ENCODE assay signal across 10 cellular contexts in genomic region chr2:159093496-159093895, GRCh38.
A peak's percentile ranks its signal among the peaks of the same experiment; 100 is the strongest.
DNase-seq lines count a peak whose midpoint lies in the region; ATAC-seq and TF ChIP-seq lines count a peak whose summit lies in the region.
"Had no signal": no experiment of that assay in that cellular context is flagged by ENCODE, and none has a peak within 500 bp of the region (broad histone marks: within the 10 kb centered on the region; RNA-seq: fewer than 3 reads in every experiment).

No MANE protein-coding gene starts in this region.

- peaks cover 9% of the 10 kb centered on the region for H3K9me3 Mint-ChIP-seq in activated B cell treated with CpG ODN at 0.5 μM for 24 hours
- peaks cover 13% of the 10 kb centered on the region for H3K9me3 Mint-ChIP-seq in mesothelial cell of epicardium

- H3K4me3 ChIP-seq in left ventricle myocardium inferior, result no peak overlapping the region
- H3K4me3 ChIP-seq in aorta (ENCODE audit: low read length in 2 of 2), result no peak overlapping the region

- no peak for DNase-seq in left ventricle myocardium inferior
- DNase-seq in Right ventricle myocardium inferior (ENCODE audit: missing footprints), result no peak
- DNase-seq in activated B cell treated with CpG ODN at 0.5 μM for 24 hours, result no peak
- DNase-seq in mesothelial cell of epicardium (ENCODE audit: low spot score in 2 of 2, unreplicated experiment in 2 of 2), result no peak
- no peak for DNase-seq in aorta
- DNase-seq in NOMO-1 (lab: John Stamatoyannopoulos, UW; ENCODE audit: unreplicated experiment in 2 of 2), result no peak
- DNase-seq: amniotic stem cell; stimulated activated naive CD4-positive, alpha-beta T cell had no signal

- peaks cover 13% of the 10 kb centered on the region for H3K9me3 ChIP-seq in left ventricle myocardium inferior (replicated peaks)
- H3K9me3 ChIP-seq in aorta (ENCODE audit: control insufficient read depth, low read length), result no peaks in the 10 kb centered on the region

- H3K27ac Mint-ChIP-seq in activated B cell treated with CpG ODN at 0.5 μM for 24 hours (peak overlapping the region; percentile 9), mesothelial cell of epicardium (peak overlapping the region; percentile 91)

- intact Hi-C loops in left ventricle myocardium inferior (cut with micrococcal nuclease) (loop anchor here (10.0 kb wide), 1 partner anchor 99 kb away; no protein-coding TSS in a partner anchor), Right ventricle myocardium inferior (cut with DNase I) (no loop called here), activated B cell treated with CpG ODN at 0.5 μM for 24 hours (cut with micrococcal nuclease) (no loop called here), aorta (cut with DNase I) (loop anchor here (10.0 kb wide), 2 partner anchors 49 to 119 kb away; no protein-coding TSS in a partner anchor)

- H3K36me3 Mint-ChIP-seq in activated B cell treated with CpG ODN at 0.5 μM for 24 hours (ENCODE audit: low read depth) (no peaks in the 10 kb centered on the region), mesothelial cell of epicardium (peaks cover 21% of the 10 kb centered on the region)

- H3K27me3 ChIP-seq in left ventricle myocardium inferior (ENCODE audit: low read depth), result no peaks in the 10 kb centered on the region
- no peaks in the 10 kb centered on the region for H3K27me3 ChIP-seq in aorta (ENCODE audit: control insufficient read depth in 1 of 2, insufficient read depth in 2 of 2, low read length in 1 of 2)

- H3K36me3 ChIP-seq in left ventricle myocardium inferior (peaks cover 10% of the 10 kb centered on the region), aorta (ENCODE audit: control insufficient read depth in 1 of 2, insufficient read depth in 2 of 2, low read length in 1 of 2) (no peaks in the 10 kb centered on the region)

- H3K27me3 Mint-ChIP-seq in activated B cell treated with CpG ODN at 0.5 μM for 24 hours, result no peaks in the 10 kb centered on the region
- H3K27me3 Mint-ChIP-seq in mesothelial cell of epicardium (ENCODE audit: low read depth), result no peaks in the 10 kb centered on the region

- no peak for ATAC-seq in Right ventricle myocardium inferior
- no peak for ATAC-seq in activated B cell treated with CpG ODN at 0.5 μM for 24 hours (ENCODE audit: low read depth)
- no peak for ATAC-seq in aorta (ENCODE audit: low FRiP score)
- no peak for ATAC-seq in HG03196 (IDR thresholded peaks at IDR 0.05; ENCODE audit: unreplicated experiment)
- no peak for ATAC-seq in HG02678 (IDR thresholded peaks at IDR 0.05; ENCODE audit: unreplicated experiment)

- TF ChIP-seq CTCF in left ventricle myocardium inferior (IDR thresholded peaks at IDR 0.05; ENCODE audit: borderline replicate concordance) (no peak), activated B cell treated with CpG ODN at 0.5 μM for 24 hours (IDR thresholded peaks at IDR 0.05) (no peak), mesothelial cell of epicardium (IDR thresholded peaks at IDR 0.05; ENCODE audit: unreplicated experiment) (no peak)

- POLR2A ChIA-PET in activated B cell treated with CpG ODN at 0.5 μM for 24 hours (lab: Charles Lee), result no interaction called here

- H3K27ac ChIP-seq in left ventricle myocardium inferior (replicated peaks), result peak overlapping the region; percentile 84
- H3K27ac ChIP-seq in aorta (ENCODE audit: low read depth in 1 of 2, low read length in 2 of 2), result peak overlapping the region; percentile 68 to 87

- peaks cover 97% of the 10 kb centered on the region for H3K4me1 ChIP-seq in left ventricle myocardium inferior
- peaks cover 6 to 13% of the 10 kb centered on the region in 2 donors for H3K4me1 ChIP-seq in aorta (ENCODE audit: control insufficient read depth in 1 of 2, insufficient read depth in 2 of 2, low read length in 2 of 2)

- H3K4me1 Mint-ChIP-seq in activated B cell treated with CpG ODN at 0.5 μM for 24 hours (peaks cover 57% of the 10 kb centered on the region), mesothelial cell of epicardium (peaks cover 70% of the 10 kb centered on the region)

- no peak overlapping the region for H3K4me3 Mint-ChIP-seq in activated B cell treated with CpG ODN at 0.5 μM for 24 hours
- H3K4me3 Mint-ChIP-seq in mesothelial cell of epicardium, result no peak overlapping the region

- WGBS in aorta, 2 donors, result 1 to 4% methylated on average over 2 of the region's 2 CpGs

- CTCF ChIA-PET in activated B cell treated with CpG ODN at 0.5 μM for 24 hours (lab: Charles Lee), result interaction anchor here (1.6 kb wide), 1 partner anchor 25 kb away, joined by 8 read pairs; no protein-coding TSS in a partner anchor

Comparison
In these comparisons a context has a peak if more than half of its experiments do, and no peak if none do; other contexts are left out.
1. intact Hi-C loops: an anchor here in left ventricle myocardium inferior (10.0 kb wide) and aorta (10.0 kb wide); none called in Right ventricle myocardium inferior and activated B cell treated with CpG ODN at 0.5 μM for 24 hours.